8 cellular contexts compared by ENCODE assay signal in the genomic region with DNA sequence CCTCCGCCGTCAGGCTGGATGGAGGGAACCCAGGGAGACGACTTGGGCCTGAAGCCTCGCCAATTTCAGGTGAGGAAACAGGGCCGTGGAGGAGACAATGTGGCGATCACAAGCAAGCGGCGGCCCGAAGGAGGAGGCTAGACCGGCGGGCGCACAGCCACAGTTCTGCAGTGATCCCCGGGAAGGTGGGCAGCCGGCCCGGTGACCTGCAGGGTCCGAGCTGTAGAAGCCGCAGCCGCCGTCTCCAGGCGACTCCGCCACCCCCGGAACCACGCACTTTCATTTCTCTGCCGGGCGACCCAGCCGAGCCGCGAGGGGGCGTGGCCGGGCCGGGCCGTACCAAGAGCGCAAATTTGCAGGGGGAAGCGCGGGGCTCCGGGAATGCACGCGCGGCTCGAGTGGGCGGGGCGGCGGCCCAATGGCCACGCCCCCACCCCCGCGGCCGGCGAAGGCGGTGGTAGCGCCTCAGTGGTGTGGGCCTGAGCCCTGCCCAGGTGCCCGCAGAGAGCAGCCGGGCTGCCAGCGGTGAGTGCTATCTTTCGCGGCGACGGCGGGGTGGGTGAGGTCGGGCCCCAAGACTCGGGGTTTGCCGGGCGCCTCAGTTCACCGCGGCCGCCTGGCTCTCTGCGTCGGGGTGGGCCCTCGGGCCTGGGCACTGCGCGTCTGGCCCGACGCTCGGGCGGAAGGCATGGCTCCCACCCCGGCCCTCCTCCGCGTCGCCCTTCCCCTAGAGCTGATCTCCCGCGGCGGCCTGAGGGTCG.
DNase-seq lines count a peak whose midpoint lies in the region; ATAC-seq and TF ChIP-seq lines count a peak whose summit lies in the region.

POR (plus strand) TSS at position 501 of the 761 bp plus-strand sequence. CDS start 38,847 bp downstream, outside the sequence.

- peak; percentile 94 for ATAC-seq in HG03175 (IDR thresholded peaks at IDR 0.05; ENCODE audit: unreplicated experiment)

- DNase-seq in AG08396 (ENCODE audit: low spot score) (peak; percentile 98), NCI-H226 (peak; percentile 88), caudate nucleus (lab: John Stamatoyannopoulos, UW) (peak; percentile 43 to 99 (median 93)), iris pigment epithelial cell (ENCODE audit: low read depth) (peak; percentile 94)
- DNase-seq in activated CD4-positive, CD25-positive, alpha-beta regulatory T cell (lab: John Stamatoyannopoulos, UW) = peak; percentile 94 to 97 (median 96)
- peak; percentile 93 to 94 for DNase-seq in stimulated activated CD4-positive, alpha-beta T cell treated with anti-CD3 and anti-CD28 coated beads, Interleukin-12 subunit alpha, Interleukin-12 subunit beta, amount 100 ng/mL, for 24 hours (ENCODE audit: low read depth in 2 of 2)

- in situ Hi-C loops in GM18951 (cut with MboI; ENCODE audit: low sequenced_read_pairs, unreplicated experiment) = no loop called here

- TF ChIP-seq POLR2A in GM18951 (IDR thresholded peaks at IDR 0.05; ENCODE audit: extremely low read depth, insufficient read depth, insufficient read length) = peak; percentile 100

- H3K27ac ChIP-seq in caudate nucleus (ENCODE audit: low read depth, low read length) = peak within 1 kb of the TSS; percentile 96

Comparison
In these comparisons a context has a peak if more than half of its experiments do, and no peak if none do; other contexts are left out.
1. Peak in every context shown above with its lines: DNase-seq, ATAC-seq and H3K27ac ChIP-seq.